ENCODE assay signal across 18 cellular contexts in genomic region chr20:57248132-57248797, GRCh38. TPM values are rescaled to one million over a fixed set of nuclear protein-coding genes. Genes with fewer than 3 reads are reported as not detected.
"Had no signal": no experiment of that assay in that cellular context is flagged by ENCODE, and none has a peak within 500 bp of the region (broad histone marks: within the 10 kb centered on the region; RNA-seq: fewer than 3 reads in every experiment).

No MANE protein-coding gene starts in this region.

- H3K9me3 ChIP-seq: body of pancreas, esophagus muscularis mucosa, left ventricle myocardium inferior, mucosa of descending colon, thoracic aorta, vagina had no signal

- H3K9me3 Mint-ChIP-seq: activated CD4-positive, alpha-beta memory T cell treated with anti-CD3 and anti-CD28 coated beads, Interleukin-2, amount 10 ng/mL, durations not matched to agents 7 days and 5 days; activated naive CD4-positive, alpha-beta T cell treated with anti-CD3 and anti-CD28 coated beads, Interleukin-2, amount 50 U/mL, for 72 hours; activated T-cell treated with anti-CD3 and anti-CD28 coated beads, Interleukin-2, amount 50 U/mL, for 24 hours; stimulated activated effector memory CD8-positive, alpha-beta T cell treated with anti-CD3 and anti-CD28 coated beads, Interleukin-12 subunit alpha, Interleukin-12 subunit beta, amount 100 ng/mL, for 72 hours had no signal

- H3K27ac ChIP-seq: body of pancreas, coronary artery, esophagus muscularis mucosa, thoracic aorta, vagina had no signal

- H3K27ac Mint-ChIP-seq: activated CD4-positive, alpha-beta memory T cell treated with anti-CD3 and anti-CD28 coated beads, Interleukin-2, amount 10 ng/mL, durations not matched to agents 7 days and 5 days; activated naive CD4-positive, alpha-beta T cell treated with anti-CD3 and anti-CD28 coated beads, Interleukin-2, amount 50 U/mL, for 72 hours; activated T-cell treated with anti-CD3 and anti-CD28 coated beads, Interleukin-2, amount 50 U/mL, for 24 hours; naive thymus-derived CD4-positive, alpha-beta T cell; stimulated activated effector memory CD8-positive, alpha-beta T cell treated with anti-CD3 and anti-CD28 coated beads, Interleukin-12 subunit alpha, Interleukin-12 subunit beta, amount 100 ng/mL, for 72 hours had no signal

- H3K27me3 ChIP-seq: body of pancreas, vagina had no signal

- ATAC-seq: activated naive CD4-positive, alpha-beta T cell treated with anti-CD3 and anti-CD28 coated beads, Interleukin-2, amount 50 U/mL, for 72 hours; body of pancreas; mucosa of descending colon; naive thymus-derived CD4-positive, alpha-beta T cell; stimulated activated effector memory CD8-positive, alpha-beta T cell treated with anti-CD3 and anti-CD28 coated beads, Interleukin-12 subunit alpha, Interleukin-12 subunit beta, amount 100 ng/mL, for 72 hours had no signal

- H3K4me1 ChIP-seq: body of pancreas had no signal

- DNase-seq: activated CD4-positive, alpha-beta memory T cell treated with anti-CD3 and anti-CD28 coated beads, Interleukin-2, amount 10 ng/mL, durations not matched to agents 7 days and 5 days; activated T-cell treated with anti-CD3 and anti-CD28 coated beads, Interleukin-2, amount 50 U/mL, for 24 hours; amniotic stem cell; body of pancreas; caudate nucleus; hippocampal formation; left ventricle myocardium inferior; mucosa of descending colon; naive thymus-derived CD4-positive, alpha-beta T cell; nucleus accumbens; posterior cingulate gyrus; retina had no signal

- H3K36me3 ChIP-seq: esophagus muscularis mucosa, left ventricle myocardium inferior, thoracic aorta, vagina had no signal

- H3K4me3 Mint-ChIP-seq: activated CD4-positive, alpha-beta memory T cell treated with anti-CD3 and anti-CD28 coated beads, Interleukin-2, amount 10 ng/mL, durations not matched to agents 7 days and 5 days; activated T-cell treated with anti-CD3 and anti-CD28 coated beads, Interleukin-2, amount 50 U/mL, for 24 hours; naive thymus-derived CD4-positive, alpha-beta T cell; stimulated activated effector memory CD8-positive, alpha-beta T cell treated with anti-CD3 and anti-CD28 coated beads, Interleukin-12 subunit alpha, Interleukin-12 subunit beta, amount 100 ng/mL, for 72 hours had no signal

- H3K36me3 Mint-ChIP-seq: activated naive CD4-positive, alpha-beta T cell treated with anti-CD3 and anti-CD28 coated beads, Interleukin-2, amount 50 U/mL, for 72 hours; stimulated activated effector memory CD8-positive, alpha-beta T cell treated with anti-CD3 and anti-CD28 coated beads, Interleukin-12 subunit alpha, Interleukin-12 subunit beta, amount 100 ng/mL, for 72 hours had no signal

- H3K4me3 ChIP-seq: body of pancreas, coronary artery, esophagus muscularis mucosa, left ventricle myocardium inferior, mucosa of descending colon, thoracic aorta, vagina had no signal

RNA-seq across cellular contexts. Expression of gene BMP7, which starts 18.2 kb away (rescaled TPM):
- total RNA-seq: activated CD4-positive, alpha-beta memory T cell treated with anti-CD3 and anti-CD28 coated beads, Interleukin-2, amount 10 ng/mL, durations not matched to agents 7 days and 5 days; activated naive CD4-positive, alpha-beta T cell treated with anti-CD3 and anti-CD28 coated beads, Interleukin-2, amount 50 U/mL, for 72 hours; naive thymus-derived CD4-positive, alpha-beta T cell had no signal
- polyA plus RNA-seq: naive thymus-derived CD4-positive, alpha-beta T cell had no signal
